ENCODE assay signal across 2 cellular contexts in the genomic region with DNA sequence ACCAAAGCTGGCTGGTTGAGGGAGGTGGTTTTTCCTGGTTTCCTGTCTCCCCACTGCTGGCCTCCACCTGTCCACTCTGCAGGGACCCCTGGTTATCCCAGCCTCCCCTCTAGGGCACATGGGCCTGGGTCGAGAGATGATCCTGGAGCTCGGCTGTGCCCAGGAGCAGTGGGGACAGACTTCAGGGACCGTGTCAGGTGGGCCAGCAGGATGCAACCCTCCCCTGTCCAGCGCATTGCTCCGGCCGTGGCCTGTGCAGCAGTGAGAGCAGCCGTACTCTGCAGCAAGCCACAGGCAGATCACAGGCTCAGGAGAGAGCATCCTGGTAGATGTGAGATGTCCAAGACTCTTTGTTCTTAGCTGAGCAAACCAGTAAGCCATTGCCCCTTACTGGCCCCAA.
TF ChIP-seq lines count a peak whose summit lies in the region.

No MANE protein-coding gene starts in this region.

TF ChIP-seq in IMR-90, 13 proteins besides CTCF, POLR2A, EP300 and RAD21:
- no peak for TF ChIP-seq FOS (IDR thresholded peaks at IDR 0.05; ENCODE audit: low read depth, low read length)
TF ChIP-seq in IMR-90: peak in this region for 0.

TF ChIP-seq in HepG2, 621 proteins besides CTCF, POLR2A, EP300 and RAD21:
- TF ChIP-seq ZNF629 (CRISPR knock-in tag; conservative IDR thresholded peaks at IDR 0.05), result no peak
- TF ChIP-seq TCF12 (IDR thresholded peaks at IDR 0.05), result no peak
- TF ChIP-seq TCF12 (CRISPR knock-in tag; IDR thresholded peaks at IDR 0.05), result no peak
- TF ChIP-seq SP4 (CRISPR knock-in tag; IDR thresholded peaks at IDR 0.05), result no peak
- no peak for TF ChIP-seq POLR2AphosphoS5 (IDR thresholded peaks at IDR 0.05; ENCODE audit: low read depth, low read length)
- TF ChIP-seq ZNF644 (CRISPR knock-in tag; IDR thresholded peaks at IDR 0.05; ENCODE audit: low read depth), result no peak
- TF ChIP-seq CCDC6 (CRISPR knock-in tag; IDR thresholded peaks at IDR 0.05), result no peak
- TF ChIP-seq ZNF34 (CRISPR knock-in tag; IDR thresholded peaks at IDR 0.05; ENCODE audit: borderline replicate concordance), result no peak
- no peak for TF ChIP-seq NCOR1 (IDR thresholded peaks at IDR 0.05; ENCODE audit: borderline replicate concordance, low read length)
- no peak for TF ChIP-seq KDM4B (CRISPR knock-in tag; IDR thresholded peaks at IDR 0.05)
